8 cellular contexts compared by ENCODE assay signal in genomic region chr22:38317995-38318715, GRCh38. TPM values are rescaled to one million over a fixed set of nuclear protein-coding genes. Genes with fewer than 3 reads are reported as not detected.
A peak's percentile ranks its signal among the peaks of the same experiment; 100 is the strongest.
DNase-seq lines count a peak whose midpoint lies in the region; ATAC-seq and TF ChIP-seq lines count a peak whose summit lies in the region.

No MANE protein-coding gene starts in this region.

- peaks cover 0 to 4% (median 0%) of the 10 kb centered on the region in 3 donors for H3K36me3 Mint-ChIP-seq in CD8-positive, alpha-beta memory T cell
- peaks cover 8% of the 10 kb centered on the region for H3K36me3 Mint-ChIP-seq in endodermal cell (ENCODE audit: low read depth)

- ATAC-seq in upper lobe of right lung, result peak; percentile 73
- ATAC-seq in GM18907 (IDR thresholded peaks at IDR 0.05; ENCODE audit: unreplicated experiment), result no peak

- DNase-seq in CD8-positive, alpha-beta memory T cell, result no peak
- DNase-seq in SKM-1 treated with dmso at 0.1 percent for 144 hours (lab: John Stamatoyannopoulos, UW; ENCODE audit: unreplicated experiment) (peak; percentile 63), endodermal cell (peak; percentile 67), upper lobe of right lung (peak; percentile 78), SIG-M5 (lab: John Stamatoyannopoulos, UW) (no peak)

- CTCF ChIA-PET in CD8-positive, alpha-beta memory T cell (lab: Charles Lee), result interaction anchor here (0.9 to 1.3 kb wide), 2 partner anchors 12 to 19 kb away, joined by 3 to 4 read pairs; no protein-coding TSS in a partner anchor

- intact Hi-C loops in upper lobe of right lung (cut with DNase I), result no loop called here

- TF ChIP-seq CTCF in endodermal cell (conservative IDR thresholded peaks at IDR 0.05) (no peak), upper lobe of right lung (IDR thresholded peaks at IDR 0.05) (no peak)

- peaks cover 39% of the 10 kb centered on the region for H3K4me1 ChIP-seq in CD8-positive, alpha-beta memory T cell (ENCODE audit: insufficient read depth, low read length)
- H3K4me1 ChIP-seq in HUES48 (ENCODE audit: control insufficient read depth, insufficient read depth, low read length) (peaks cover 49% of the 10 kb centered on the region), endodermal cell (ENCODE audit: control insufficient read depth, insufficient read depth, low read length) (peaks cover 22% of the 10 kb centered on the region), mesodermal cell (ENCODE audit: control insufficient read depth, insufficient read depth, low read length, poor library complexity, severe bottlenecking) (peaks cover 31% of the 10 kb centered on the region), upper lobe of right lung (peaks cover 30% of the 10 kb centered on the region)

- H3K9ac ChIP-seq in HUES48 (ENCODE audit: low read depth, low read length) (peak overlapping the region; percentile 52), endodermal cell (ENCODE audit: extremely low read depth, low read length, poor library complexity, severe bottlenecking) (peak overlapping the region; percentile 65)

- peaks cover 29 to 42% (median 34%) of the 10 kb centered on the region in 3 donors for H3K4me1 Mint-ChIP-seq in CD8-positive, alpha-beta memory T cell
- H3K4me1 Mint-ChIP-seq in endodermal cell, result peaks cover 48% of the 10 kb centered on the region

- no peaks in the 10 kb centered on the region for H3K27me3 ChIP-seq in CD8-positive, alpha-beta memory T cell (ENCODE audit: insufficient read depth, low read length, poor library complexity, severe bottlenecking)
- no peaks in the 10 kb centered on the region for H3K27me3 ChIP-seq in HUES48 (ENCODE audit: control insufficient read depth, insufficient read depth, low read length)
- no peaks in the 10 kb centered on the region for H3K27me3 ChIP-seq in endodermal cell (ENCODE audit: control insufficient read depth, insufficient read depth, low read length, poor library complexity, severe bottlenecking)
- no peaks in the 10 kb centered on the region for H3K27me3 ChIP-seq in upper lobe of right lung

- no peaks in the 10 kb centered on the region for H3K36me3 ChIP-seq in CD8-positive, alpha-beta memory T cell (ENCODE audit: insufficient read depth, low read length)
- peaks cover 12% of the 10 kb centered on the region for H3K36me3 ChIP-seq in HUES48 (ENCODE audit: control insufficient read depth, insufficient read depth, low read length)
- peaks cover 12% of the 10 kb centered on the region for H3K36me3 ChIP-seq in endodermal cell (ENCODE audit: control insufficient read depth, insufficient read depth, low read length)
- peaks cover 11% of the 10 kb centered on the region for H3K36me3 ChIP-seq in mesodermal cell (ENCODE audit: control insufficient read depth, insufficient read depth, low read length)
- H3K36me3 ChIP-seq in upper lobe of right lung, result no peaks in the 10 kb centered on the region

- no peaks in the 10 kb centered on the region for H3K9me3 Mint-ChIP-seq in CD8-positive, alpha-beta memory T cell
- H3K9me3 Mint-ChIP-seq in endodermal cell, result no peaks in the 10 kb centered on the region

- no peaks in the 10 kb centered on the region for H3K9me3 ChIP-seq in CD8-positive, alpha-beta memory T cell (ENCODE audit: low read length)
- H3K9me3 ChIP-seq in HUES48 (ENCODE audit: control insufficient read depth, insufficient read depth, low read length) (no peaks in the 10 kb centered on the region), endodermal cell (ENCODE audit: control insufficient read depth, low read length) (no peaks in the 10 kb centered on the region), mesodermal cell (ENCODE audit: control insufficient read depth, low read length) (no peaks in the 10 kb centered on the region), upper lobe of right lung (no peaks in the 10 kb centered on the region)

- H3K4me3 ChIP-seq in CD8-positive, alpha-beta memory T cell (ENCODE audit: low read length), result peak overlapping the region; percentile 55
- H3K4me3 ChIP-seq in HUES48 (ENCODE audit: low read depth, low read length) (peak overlapping the region; percentile 70), endodermal cell (ENCODE audit: low read length) (peak overlapping the region; percentile 74), mesodermal cell (ENCODE audit: extremely low read depth, insufficient read depth, low read length, poor library complexity, severe bottlenecking) (peak overlapping the region; percentile 47), upper lobe of right lung (peak overlapping the region; percentile 51)

- no peaks in the 10 kb centered on the region for H3K27me3 Mint-ChIP-seq in CD8-positive, alpha-beta memory T cell
- no peaks in the 10 kb centered on the region for H3K27me3 Mint-ChIP-seq in endodermal cell (ENCODE audit: insufficient read depth)

- H3K27ac ChIP-seq in CD8-positive, alpha-beta memory T cell (ENCODE audit: low read depth, low read length), result peak overlapping the region; percentile 78
- peak overlapping the region; percentile 88 for H3K27ac ChIP-seq in HUES48 (ENCODE audit: low read depth, low read length)
- H3K27ac ChIP-seq in endodermal cell (ENCODE audit: low read depth, low read length), result peak overlapping the region; percentile 67
- H3K27ac ChIP-seq in mesodermal cell (ENCODE audit: low read depth, low read length, severe bottlenecking), result peak overlapping the region; percentile 92
- H3K27ac ChIP-seq in upper lobe of right lung, result peak overlapping the region; percentile 89

- WGBS in endodermal cell (ENCODE audit: insufficient coverage in 1 of 2, insufficient read length in 1 of 2), 2 experiments, result 56 to 57% methylated on average over 16 to 18 of the region's 18 CpGs
- 33 to 36% methylated on average over 15 to 18 of the region's 18 CpGs for WGBS in mesodermal cell (ENCODE audit: insufficient coverage in 2 of 2), 2 experiments

- peak overlapping the region; percentile 89 to 96 (median 92) for H3K27ac Mint-ChIP-seq in CD8-positive, alpha-beta memory T cell
- H3K27ac Mint-ChIP-seq in endodermal cell, result peak overlapping the region; percentile 98

- POLR2A ChIA-PET in CD8-positive, alpha-beta memory T cell (lab: Charles Lee), result interaction anchor here (0.5 to 0.9 kb wide), 3 partner anchors 45 to 1656 kb away, joined by 3 to 5 read pairs (median 4); partner anchors contain the start of gene TMEM184B

- H3K4me3 Mint-ChIP-seq in CD8-positive, alpha-beta memory T cell, result peak overlapping the region; percentile 79 to 93 (median 81)
- peak overlapping the region; percentile 96 for H3K4me3 Mint-ChIP-seq in endodermal cell

RNA-seq across cellular contexts. Expression of gene CSNK1E, which starts 0.9 kb away (rescaled TPM):
- total RNA-seq in CD8-positive, alpha-beta memory T cell, result 100 to 1,000 TPM; 102 to 105 TPM
- 14.1 TPM for polyA plus RNA-seq in CD8-positive, alpha-beta memory T cell
- total RNA-seq in endodermal cell, result 100 to 1,000 TPM; 224 to 229 TPM
- 167 TPM for polyA plus RNA-seq in endodermal cell (2013, experiment 1 of 2)
- 148 TPM for polyA plus RNA-seq in endodermal cell (2013, experiment 2 of 2)
- polyA plus RNA-seq in mesodermal cell (2013, experiment 1 of 2), result 129 TPM
- polyA plus RNA-seq in mesodermal cell (2013, experiment 2 of 2), result 114 TPM
- 115 TPM for total RNA-seq in upper lobe of right lung

RNA-seq across cellular contexts. Expression of gene TMEM184B, which starts 45.3 kb away (rescaled TPM):
- 10 to 100 TPM; 29.0 to 31.7 TPM for total RNA-seq in CD8-positive, alpha-beta memory T cell
- 23.4 TPM for polyA plus RNA-seq in CD8-positive, alpha-beta memory T cell
- total RNA-seq in endodermal cell (10 to 100 TPM; 55.4 to 57.6 TPM), upper lobe of right lung (79.2 TPM)
- polyA plus RNA-seq in endodermal cell (2013, experiment 1 of 2), result 56.1 TPM
- 47.2 TPM for polyA plus RNA-seq in endodermal cell (2013, experiment 2 of 2)
- 68.7 TPM for polyA plus RNA-seq in mesodermal cell (2013, experiment 1 of 2)
- 53.5 TPM for polyA plus RNA-seq in mesodermal cell (2013, experiment 2 of 2)

Comparison
In these comparisons a context has a peak if more than half of its experiments do, and no peak if none do; other contexts are left out.
1. DNase-seq: peak in SKM-1 treated with dmso at 0.1 percent for 144 hours (single experiment), endodermal cell (single experiment) and upper lobe of right lung (single experiment); none in CD8-positive, alpha-beta memory T cell (0 of 5) and SIG-M5 (single experiment).
2. Peak in every context shown above with its lines, with median percentiles within 50 percentile points of each other: H3K27ac ChIP-seq and H3K4me3 ChIP-seq.